Comparison of ENCODE assay signal across 8 cellular contexts in genomic region chr1:45340816-45341215, GRCh38. TPM values are rescaled to one million over a fixed set of nuclear protein-coding genes. Genes with fewer than 3 reads are reported as not detected.
DNase-seq lines count a peak whose midpoint lies in the region; ATAC-seq lines count a peak whose summit lies in the region.

No MANE protein-coding gene starts in this region.

- DNase-seq in CD8-positive, alpha-beta memory T cell = no peak
- DNase-seq in HuH-7 (ENCODE audit: low spot score) = peak; percentile 45
- no peak for DNase-seq in immature natural killer cell
- peak; percentile 11 to 47 for DNase-seq in stimulated activated naive CD8-positive, alpha-beta T cell treated with anti-CD3 and anti-CD28 coated beads, Interleukin-15, amount 100 ng/mL, for 72 hours
- no peak for DNase-seq in middle frontal gyrus (ENCODE audit: extremely low spot score, low spot score)
- DNase-seq in SKM-1 treated with dmso at 0.1 percent for 144 hours (lab: John Stamatoyannopoulos, UW; ENCODE audit: unreplicated experiment) = no peak

- no peaks in the 10 kb centered on the region for H3K9me3 ChIP-seq in CD8-positive, alpha-beta memory T cell (ENCODE audit: low read length)

- peak overlapping the region; percentile 99 for H3K27ac ChIP-seq in CD8-positive, alpha-beta memory T cell (ENCODE audit: low read depth, low read length)

- H3K9me3 Mint-ChIP-seq in CD8-positive, alpha-beta memory T cell = no peaks in the 10 kb centered on the region
- H3K9me3 Mint-ChIP-seq in activated T-helper 17 cell treated with anti-CD3 and anti-CD28 coated beads, Interleukin-2, amount 50 U/mL, for 72 hours = no peaks in the 10 kb centered on the region
- H3K9me3 Mint-ChIP-seq in immature natural killer cell = no peaks in the 10 kb centered on the region
- H3K9me3 Mint-ChIP-seq in stimulated activated naive CD8-positive, alpha-beta T cell treated with anti-CD3 and anti-CD28 coated beads, Interleukin-15, amount 100 ng/mL, for 72 hours = peaks cover 8 to 10% of the 10 kb centered on the region in 2 donors

- H3K4me3 Mint-ChIP-seq in CD8-positive, alpha-beta memory T cell = peak overlapping the region; percentile 99 to 100 (median 100)
- peak overlapping the region; percentile 98 for H3K4me3 Mint-ChIP-seq in activated T-helper 17 cell treated with anti-CD3 and anti-CD28 coated beads, Interleukin-2, amount 50 U/mL, for 72 hours
- H3K4me3 Mint-ChIP-seq in immature natural killer cell = peak overlapping the region; percentile 97 to 99 (median 98)
- H3K4me3 Mint-ChIP-seq in stimulated activated naive CD8-positive, alpha-beta T cell treated with anti-CD3 and anti-CD28 coated beads, Interleukin-15, amount 100 ng/mL, for 72 hours = peak overlapping the region; percentile 97

- no peak for ATAC-seq in activated T-helper 17 cell treated with anti-CD3 and anti-CD28 coated beads, Interleukin-2, amount 50 U/mL, for 72 hours (replicated peaks)
- peak; percentile 4 for ATAC-seq in stimulated activated naive CD8-positive, alpha-beta T cell treated with anti-CD3 and anti-CD28 coated beads, Interleukin-15, amount 100 ng/mL, for 72 hours
- ATAC-seq in HG02571 (IDR thresholded peaks at IDR 0.05; ENCODE audit: unreplicated experiment) = no peak

- H3K4me3 ChIP-seq in CD8-positive, alpha-beta memory T cell (ENCODE audit: low read length) = peak overlapping the region; percentile 99

- H3K27ac Mint-ChIP-seq in CD8-positive, alpha-beta memory T cell = peak overlapping the region; percentile 97 to 99 (median 99)
- peak overlapping the region; percentile 99 for H3K27ac Mint-ChIP-seq in activated T-helper 17 cell treated with anti-CD3 and anti-CD28 coated beads, Interleukin-2, amount 50 U/mL, for 72 hours
- peak overlapping the region; percentile 93 to 99 (median 98) for H3K27ac Mint-ChIP-seq in immature natural killer cell
- H3K27ac Mint-ChIP-seq in stimulated activated naive CD8-positive, alpha-beta T cell treated with anti-CD3 and anti-CD28 coated beads, Interleukin-15, amount 100 ng/mL, for 72 hours = peak overlapping the region; percentile 99 to 100

- CTCF ChIA-PET in CD8-positive, alpha-beta memory T cell (lab: Charles Lee) = interaction anchor here (1.0 to 3.6 kb wide), 10 partner anchors 13 to 521 kb away, joined by 3 to 33 read pairs (median 10); partner anchors contain the start of genes CCDC163, HECTD3, HPDL and MMACHC

- no peaks in the 10 kb centered on the region for H3K27me3 ChIP-seq in CD8-positive, alpha-beta memory T cell (ENCODE audit: insufficient read depth, low read length, poor library complexity, severe bottlenecking)

- H3K36me3 ChIP-seq in CD8-positive, alpha-beta memory T cell (ENCODE audit: insufficient read depth, low read length) = peaks cover 27% of the 10 kb centered on the region

- POLR2A ChIA-PET in CD8-positive, alpha-beta memory T cell (lab: Charles Lee) = interaction anchor here (0.6 to 3.4 kb wide), 16 partner anchors 14 to 1691 kb away, joined by 3 to 50 read pairs (median 5); partner anchors contain the start of genes CCDC163, HECTD3, HPDL and KDM4A

- H3K27me3 Mint-ChIP-seq in CD8-positive, alpha-beta memory T cell = no peaks in the 10 kb centered on the region
- H3K27me3 Mint-ChIP-seq in activated T-helper 17 cell treated with anti-CD3 and anti-CD28 coated beads, Interleukin-2, amount 50 U/mL, for 72 hours = no peaks in the 10 kb centered on the region
- peaks cover 2 to 6% (median 6%) of the 10 kb centered on the region in 3 donors for H3K27me3 Mint-ChIP-seq in immature natural killer cell (ENCODE audit: low read depth in 3 of 3)
- no peaks in the 10 kb centered on the region for H3K27me3 Mint-ChIP-seq in stimulated activated naive CD8-positive, alpha-beta T cell treated with anti-CD3 and anti-CD28 coated beads, Interleukin-15, amount 100 ng/mL, for 72 hours

- peaks cover 0 to 52% (median 2%) of the 10 kb centered on the region in 3 donors for H3K36me3 Mint-ChIP-seq in CD8-positive, alpha-beta memory T cell
- peaks cover 64% of the 10 kb centered on the region for H3K36me3 Mint-ChIP-seq in activated T-helper 17 cell treated with anti-CD3 and anti-CD28 coated beads, Interleukin-2, amount 50 U/mL, for 72 hours (ENCODE audit: low read depth)
- H3K36me3 Mint-ChIP-seq in immature natural killer cell = peaks cover 0 to 12% (median 0%) of the 10 kb centered on the region in 3 donors

- peaks cover 46 to 65% (median 57%) of the 10 kb centered on the region in 3 donors for H3K4me1 Mint-ChIP-seq in CD8-positive, alpha-beta memory T cell
- peaks cover 17% of the 10 kb centered on the region for H3K4me1 Mint-ChIP-seq in activated T-helper 17 cell treated with anti-CD3 and anti-CD28 coated beads, Interleukin-2, amount 50 U/mL, for 72 hours
- peaks cover 47 to 59% of the 10 kb centered on the region in 2 donors for H3K4me1 Mint-ChIP-seq in immature natural killer cell
- peaks cover 53% of the 10 kb centered on the region for H3K4me1 Mint-ChIP-seq in stimulated activated naive CD8-positive, alpha-beta T cell treated with anti-CD3 and anti-CD28 coated beads, Interleukin-15, amount 100 ng/mL, for 72 hours

- peaks cover 43% of the 10 kb centered on the region for H3K4me1 ChIP-seq in CD8-positive, alpha-beta memory T cell (ENCODE audit: insufficient read depth, low read length)

RNA-seq across cellular contexts. Expression of gene MUTYH, which starts 0.6 kb away (rescaled TPM):
- 10 to 100 TPM; 70.1 to 75.4 TPM for total RNA-seq in CD8-positive, alpha-beta memory T cell
- polyA plus RNA-seq in CD8-positive, alpha-beta memory T cell = 24.4 TPM
- total RNA-seq in activated T-helper 17 cell treated with anti-CD3 and anti-CD28 coated beads, Interleukin-2, amount 50 U/mL, for 72 hours = 10 to 100 TPM; 23.5 to 35.4 TPM
- polyA plus RNA-seq in immature natural killer cell = 10 to 100 TPM in 2 of 3 donors, 1 to 10 TPM in 1; 9.5 to 13.9 (median 11.3) TPM

RNA-seq across cellular contexts. Expression of gene TOE1, which starts 0.8 kb away (rescaled TPM):
- total RNA-seq in CD8-positive, alpha-beta memory T cell = 10 to 100 TPM; 46.4 to 48.9 TPM
- polyA plus RNA-seq in CD8-positive, alpha-beta memory T cell = 12.5 TPM
- total RNA-seq in activated T-helper 17 cell treated with anti-CD3 and anti-CD28 coated beads, Interleukin-2, amount 50 U/mL, for 72 hours = 10 to 100 TPM; 23.2 to 35.8 TPM
- polyA plus RNA-seq in immature natural killer cell = 10 to 100 TPM in 2 of 3 donors, 1 to 10 TPM in 1; 9.4 to 13.3 (median 10.4) TPM

RNA-seq across cellular contexts. Expression of gene HPDL, which starts 14.1 kb away (rescaled TPM):
- 10 to 100 TPM; 41.5 to 42.4 TPM for total RNA-seq in CD8-positive, alpha-beta memory T cell
- polyA plus RNA-seq in CD8-positive, alpha-beta memory T cell = 1.4 TPM
- 10 to 100 TPM in 1 of 2 donors, 1 to 10 TPM in 1; 4.5 to 22.6 TPM for total RNA-seq in activated T-helper 17 cell treated with anti-CD3 and anti-CD28 coated beads, Interleukin-2, amount 50 U/mL, for 72 hours
- polyA plus RNA-seq in immature natural killer cell = 1 to 10 TPM in 2 of 3 donors, under 1 TPM in 1; 0.90 to 2.2 (median 1.1) TPM

Comparison
In these comparisons a context has a peak if more than half of its experiments do, and no peak if none do; other contexts are left out.
1. DNase-seq: peak in HuH-7 (single experiment) and stimulated activated naive CD8-positive, alpha-beta T cell treated with anti-CD3 and anti-CD28 coated beads, Interleukin-15, amount 100 ng/mL, for 72 hours (2 of 2); none in CD8-positive, alpha-beta memory T cell (0 of 5), immature natural killer cell (0 of 3), middle frontal gyrus (single experiment) and SKM-1 treated with dmso at 0.1 percent for 144 hours (single experiment).
2. Peak in every context shown above with its lines, with median percentiles within 50 percentile points of each other: H3K27ac Mint-ChIP-seq and H3K4me3 Mint-ChIP-seq.